ENCODE assay signal across 1 cellular context in genomic region chr22:32720924-32721323, GRCh38.
TF ChIP-seq lines count a peak whose summit lies in the region.

No MANE protein-coding gene starts in this region.

TF ChIP-seq in HepG2, 621 proteins besides CTCF, POLR2A, EP300 and RAD21 (continued from another document and continues in another):
- no peak for TF ChIP-seq ZBED4 (CRISPR knock-in tag; IDR thresholded peaks at IDR 0.05; ENCODE audit: borderline replicate concordance)
- no peak for TF ChIP-seq MAX (IDR thresholded peaks at IDR 0.05)
- TF ChIP-seq ARNTL (CRISPR knock-in tag; IDR thresholded peaks at IDR 0.05) = no peak
- TF ChIP-seq ZNF331 (CRISPR knock-in tag; IDR thresholded peaks at IDR 0.05) = 0 out of 2 replicates have a peak, but pooled peaks have one; percentile 28
- no peak for TF ChIP-seq MEIS2 (CRISPR knock-in tag; IDR thresholded peaks at IDR 0.05)
- no peak for TF ChIP-seq ZNF275 (CRISPR knock-in tag; IDR thresholded peaks at IDR 0.05; ENCODE audit: borderline replicate concordance)
- no peak for TF ChIP-seq MIER3 (CRISPR knock-in tag; IDR thresholded peaks at IDR 0.05; ENCODE audit: borderline replicate concordance)
- peak; percentile 78; the same call in 1 of the 2 replicates for TF ChIP-seq HNRNPL (IDR thresholded peaks at IDR 0.05; ENCODE audit: low read depth, low read length)
- TF ChIP-seq ZNF580 (CRISPR knock-in tag; IDR thresholded peaks at IDR 0.05; ENCODE audit: borderline replicate concordance, low read depth) = no peak
- TF ChIP-seq ZUFSP (CRISPR knock-in tag; IDR thresholded peaks at IDR 0.05; ENCODE audit: borderline replicate concordance) = no peak
- TF ChIP-seq SKIL (CRISPR knock-in tag; IDR thresholded peaks at IDR 0.05; ENCODE audit: borderline replicate concordance) = no peak
- no peak for TF ChIP-seq ZSCAN22 (CRISPR knock-in tag; IDR thresholded peaks at IDR 0.05)
- TF ChIP-seq RXRB (CRISPR knock-in tag; IDR thresholded peaks at IDR 0.05; ENCODE audit: borderline replicate concordance) = peak; percentile 23; the same call in 1 of the 2 replicates
- no peak for TF ChIP-seq CBX5 (CRISPR knock-in tag; IDR thresholded peaks at IDR 0.05; ENCODE audit: borderline replicate concordance)
- peak; percentile 46; the same call in 1 of the 2 replicates for TF ChIP-seq ZMYM4 (CRISPR knock-in tag; IDR thresholded peaks at IDR 0.05)
- TF ChIP-seq ZNF414 (CRISPR knock-in tag; IDR thresholded peaks at IDR 0.05) = no peak
- TF ChIP-seq UBTF (CRISPR knock-in tag; IDR thresholded peaks at IDR 0.05) = no peak
- no peak for TF ChIP-seq NR3C1 (CRISPR knock-in tag; IDR thresholded peaks at IDR 0.05)
- TF ChIP-seq ZNF33B (CRISPR knock-in tag; IDR thresholded peaks at IDR 0.05) = no peak
- no peak for TF ChIP-seq TEF (CRISPR knock-in tag; IDR thresholded peaks at IDR 0.05)
- no peak for TF ChIP-seq KDM1A (CRISPR knock-in tag; IDR thresholded peaks at IDR 0.05)
- no peak for TF ChIP-seq AKNA (CRISPR knock-in tag; IDR thresholded peaks at IDR 0.05; ENCODE audit: borderline replicate concordance)
- peak; percentile 58 for TF ChIP-seq PAXIP1 (CRISPR knock-in tag; conservative IDR thresholded peaks at IDR 0.05)
